Comparison of ENCODE assay signal across 31 cellular contexts in the genomic region with DNA sequence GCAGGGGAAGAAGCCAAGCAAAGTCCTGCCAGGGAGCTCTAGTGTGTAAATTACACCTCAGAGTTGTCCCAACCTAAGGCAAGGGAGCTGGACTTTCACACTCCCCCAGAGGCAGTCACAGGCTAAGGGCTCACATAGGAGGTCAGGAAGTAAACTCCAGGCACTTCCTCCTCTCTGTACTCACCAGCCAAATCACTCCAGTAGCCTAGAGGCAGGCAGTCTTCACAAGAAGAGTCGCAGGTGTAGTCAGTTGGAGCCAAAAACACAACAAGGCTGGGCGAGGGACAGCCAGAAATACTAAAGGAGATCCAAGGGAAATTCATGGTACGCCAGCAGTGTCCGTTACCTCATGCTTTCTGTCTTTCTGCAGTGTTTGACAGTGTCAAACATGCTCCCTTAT.
"Had no signal": no experiment of that assay in that cellular context is flagged by ENCODE, and none has a peak within 500 bp of the region (broad histone marks: within the 10 kb centered on the region; RNA-seq: fewer than 3 reads in every experiment).

No MANE protein-coding gene starts in this region.

- H3K4me1 ChIP-seq: Peyer's patch, SJSA1 had no signal

- ATAC-seq: activated CD8-positive, alpha-beta memory T cell treated with anti-CD3 and anti-CD28 coated beads, Interleukin-2, amount 10 ng/mL, durations not matched to agents 7 days and 5 days; K562; PC-3 had no signal

- H3K4me3 ChIP-seq: K562, Peyer's patch, SJSA1 had no signal

- H3K36me3 ChIP-seq: brain microvascular endothelial cell, Peyer's patch, SJSA1 had no signal

- H3K4me2 ChIP-seq: SK-N-SH had no signal

- H3K9me3 ChIP-seq: Peyer's patch, SJSA1, SK-N-SH had no signal

- H3K9ac ChIP-seq: SK-N-SH had no signal

- H3K27ac ChIP-seq: brain microvascular endothelial cell, Peyer's patch, SJSA1 had no signal

- H3K27me3 ChIP-seq: brain microvascular endothelial cell, Peyer's patch, SJSA1 had no signal

- FAIRE-seq: K562 had no signal

- DNase-seq: activated B cell treated with CpG ODN at 0.5 μM for 24 hours; activated CD4-positive, alpha-beta memory T cell treated with anti-CD3 and anti-CD28 coated beads, Interleukin-2, amount 10 ng/mL, durations not matched to agents 7 days and 5 days; activated CD4-positive, alpha-beta T cell treated with anti-CD3 and anti-CD28 coated beads for 4 hours; activated CD4-positive, alpha-beta T cell treated with anti-CD3 and anti-CD28 coated beads, Interleukin-2, amount 50 U/mL, for 1 hour; activated CD4-positive, CD25-positive, alpha-beta regulatory T cell treated with anti-CD3 and anti-CD28 coated beads, Interleukin-2, amount 50 U/mL, for 72 hours; activated CD8-positive, alpha-beta memory T cell treated with anti-CD3 and anti-CD28 coated beads for 24 hours; activated CD8-positive, alpha-beta memory T cell treated with anti-CD3 and anti-CD28 coated beads, Interleukin-2, amount 10 ng/mL, durations not matched to agents 7 days and 5 days; activated CD8-positive, alpha-beta memory T cell treated with anti-CD3 and anti-CD28 coated beads, Interleukin-2, amount 50 U/mL, for 48 hours; activated effector memory CD4-positive, alpha-beta T cell treated with Interleukin-2 at 50 U/mL for 16 hours; activated naive CD4-positive, alpha-beta T cell treated with anti-CD3 and anti-CD28 coated beads, Interleukin-2, amount 50 U/mL, for 16 hours; activated naive CD8-positive, alpha-beta T cell treated with anti-CD3 and anti-CD28 coated beads for 36 hours; activated T-cell treated with anti-CD3 and anti-CD28 coated beads, Interleukin-2, amount 50 U/mL, for 48 hours; amniotic stem cell; aorta; brain microvascular endothelial cell; central memory CD4-positive, alpha-beta T cell; NCI-H1048; NCI-H1105 treated with DMSO at 0.1 percent for 48 hours; NCI-H1436; NCI-H1694; NCI-H1930; NCI-H2081 treated with DMSO at 0.1 percent for 48 hours; NCI-H345; NCI-H524 treated with DMSO at 0.1 percent for 48 hours; PC-3; Peyer's patch; RPMI8226; SHP77 treated with DMSO at 0.1 percent for 48 hours; SK-N-SH had no signal
